In genomic region chr17:68101992-68102758, GRCh38 we compare ENCODE assay signal across 8 cellular contexts.
DNase-seq lines count a peak whose midpoint lies in the region; TF ChIP-seq lines count a peak whose summit lies in the region.

No MANE protein-coding gene starts in this region.

- TF ChIP-seq POLR2A in ovary (IDR thresholded peaks at IDR 0.05), result no peak

- in situ Hi-C loops in KBM-7 (cut with MboI; ENCODE audit: low pct_unique_long_range_greater_than_20kb, low sequenced_read_pairs), result no loop called here

- DNase-seq in DMS53 (lab: John Stamatoyannopoulos, UW) (peak; percentile 54), KBM-7 (peak; percentile 31), activated T-helper 1 cell treated with Interleukin-2 at 50 U/mL for 16 hours (ENCODE audit: low read depth) (peak; percentile 9), globus pallidus (ENCODE audit: low spot score) (peak; percentile 11), ovary (peak in 4 of 5 donors; percentile 29 to 49 (median 42)), NCI-H1092 treated with DMSO at 0.1 percent for 48 hours (lab: John Stamatoyannopoulos, UW) (no peak), GM19238 (ENCODE audit: insufficient read length, low spot score) (no peak), SKM-1 treated with dmso at 0.1 percent for 144 hours (lab: John Stamatoyannopoulos, UW; ENCODE audit: unreplicated experiment) (no peak)

- no peaks in the 10 kb centered on the region for H3K36me3 ChIP-seq in ovary

- peaks cover 4% of the 10 kb centered on the region for H3K4me1 ChIP-seq in ovary (ENCODE audit: insufficient read depth)

- intact Hi-C loops in ovary (cut with DNase I), result no loop called here

- TF ChIP-seq CTCF in ovary (IDR thresholded peaks at IDR 0.05), result no peak

- H3K9me3 ChIP-seq in ovary, result no peaks in the 10 kb centered on the region

- 1 to 2% (median 1%) methylated on average over 40 to 41 of the region's 41 CpGs for WGBS in ovary, 3 donors

- H3K27ac ChIP-seq in ovary, result peak overlapping the region; percentile 78 to 90

- no peaks in the 10 kb centered on the region for H3K27me3 ChIP-seq in ovary

- no peak for TF ChIP-seq EP300 in ovary (IDR thresholded peaks at IDR 0.05)

- peak overlapping the region; percentile 60 for H3K4me3 ChIP-seq in ovary

Comparison
In these comparisons a context has a peak if more than half of its experiments do, and no peak if none do; other contexts are left out.
1. DNase-seq: peak in DMS53 (single experiment), KBM-7 (single experiment), activated T-helper 1 cell treated with Interleukin-2 at 50 U/mL for 16 hours (single experiment), globus pallidus (single experiment) and ovary (4 of 5); none in NCI-H1092 treated with DMSO at 0.1 percent for 48 hours (single experiment), GM19238 (single experiment) and SKM-1 treated with dmso at 0.1 percent for 144 hours (single experiment).